In genomic region chr10:17428616-17429097, GRCh38 we compare ENCODE assay signal across 9 cellular contexts. TPM values are rescaled to one million over a fixed set of nuclear protein-coding genes. Genes with fewer than 3 reads are reported as not detected.
DNase-seq lines count a peak whose midpoint lies in the region; ATAC-seq and TF ChIP-seq lines count a peak whose summit lies in the region.
"Had no signal": no experiment of that assay in that cellular context is flagged by ENCODE, and none has a peak within 500 bp of the region (broad histone marks: within the 10 kb centered on the region; RNA-seq: fewer than 3 reads in every experiment).

No MANE protein-coding gene starts in this region.

- no peaks in the 10 kb centered on the region for H3K36me3 Mint-ChIP-seq in endodermal cell (ENCODE audit: low read depth)

- H3K27me3 ChIP-seq in endodermal cell (ENCODE audit: control insufficient read depth, insufficient read depth, low read length, poor library complexity, severe bottlenecking) (no peaks in the 10 kb centered on the region), PC-9 (ENCODE audit: insufficient read depth, low read depth) (no peaks in the 10 kb centered on the region)

- H3K4me3 ChIP-seq in endodermal cell (ENCODE audit: low read length) (no peak overlapping the region), PC-9 (no peak overlapping the region)

- no peaks in the 10 kb centered on the region for H3K4me1 ChIP-seq in endodermal cell (ENCODE audit: control insufficient read depth, insufficient read depth, low read length)
- H3K4me1 ChIP-seq in PC-9 (replicated peaks; ENCODE audit: insufficient read depth): no peaks in the 10 kb centered on the region

- H3K27me3 Mint-ChIP-seq in endodermal cell (ENCODE audit: insufficient read depth): peaks cover 10% of the 10 kb centered on the region

- H3K4me1 Mint-ChIP-seq in endodermal cell: peaks cover 29% of the 10 kb centered on the region

- H3F3A ChIP-seq in PC-9 (ENCODE audit: insufficient read depth, low read depth): no peaks in the 10 kb centered on the region

- TF ChIP-seq CTCF in endodermal cell (conservative IDR thresholded peaks at IDR 0.05): no peak
- TF ChIP-seq CTCF in PC-9 (conservative IDR thresholded peaks at IDR 0.05): no peak

- H3K9me3 Mint-ChIP-seq in endodermal cell: no peaks in the 10 kb centered on the region

- H3K4me2 ChIP-seq in PC-9: no peak overlapping the region

- H2AFZ ChIP-seq in PC-9: no peak overlapping the region

- ATAC-seq in GM19043 (IDR thresholded peaks at IDR 0.05; ENCODE audit: low read depth, unreplicated experiment): peak; percentile 43

- H3K36me3 ChIP-seq in endodermal cell (ENCODE audit: control insufficient read depth, insufficient read depth, low read length): no peaks in the 10 kb centered on the region
- no peaks in the 10 kb centered on the region for H3K36me3 ChIP-seq in PC-9 (ENCODE audit: low read depth)
- H3K36me3 ChIP-seq: neutrophil had no signal

- H3K9me3 ChIP-seq in endodermal cell (ENCODE audit: control insufficient read depth, low read length): no peaks in the 10 kb centered on the region
- H3K9me3 ChIP-seq in PC-9 (ENCODE audit: insufficient read depth, low read depth): no peaks in the 10 kb centered on the region
- H3K9me3 ChIP-seq: neutrophil had no signal

- intact Hi-C loops in PC-9 (cut with micrococcal nuclease; ENCODE audit: unreplicated experiment): no loop called here

- CTCF ChIA-PET in PC-9 (lab: Charles Lee): no interaction called here

- no TSS peak for BruUV-seq in PC-9 (replicated peaks; lab: Mats Ljungman, UMichigan)

- H3K9ac ChIP-seq in endodermal cell (ENCODE audit: extremely low read depth, low read length, poor library complexity, severe bottlenecking): no peak overlapping the region

- 89 to 93% methylated on average over 8 to 11 of the region's 12 CpGs for WGBS in endodermal cell (ENCODE audit: insufficient coverage in 1 of 2, insufficient read length in 1 of 2), 2 experiments

- DNase-seq in NOMO-1 treated with DMSO at 0.1 percent for 48 hours (lab: John Stamatoyannopoulos, UW; ENCODE audit: unreplicated experiment) (peak; percentile 50), endodermal cell (no peak), PC-9 (no peak), NCI-H1417 (lab: John Stamatoyannopoulos, UW) (no peak), NCI-H1930 (lab: John Stamatoyannopoulos, UW) (no peak)
- peak; percentile 26 for DNase-seq in activated T-helper 9 cell treated with anti-CD3 and anti-CD28 coated beads, Interleukin-2, amount 50 U/mL, for 16 hours (ENCODE audit: low read depth)
- peak; percentile 22 to 41 for DNase-seq in stimulated activated CD4-positive, alpha-beta T cell treated with anti-CD3 and anti-CD28 coated beads, Interleukin-4, amount 100 ng/mL, for 48 hours (ENCODE audit: low read depth in 2 of 2)

- no peak overlapping the region for H3K27ac Mint-ChIP-seq in endodermal cell

- no peak overlapping the region for H3K4me3 Mint-ChIP-seq in endodermal cell

- H4K20me1 ChIP-seq in PC-9 (ENCODE audit: insufficient read depth): no peaks in the 10 kb centered on the region

- H3K27ac ChIP-seq in endodermal cell (ENCODE audit: low read depth, low read length) (no peak overlapping the region), PC-9 (no peak overlapping the region)
- H3K27ac ChIP-seq: neutrophil had no signal

- H3K9me2 ChIP-seq in PC-9 (ENCODE audit: insufficient read depth): no peaks in the 10 kb centered on the region

- POLR2A ChIA-PET in PC-9 (lab: Charles Lee; ENCODE audit: unreplicated experiment): interaction anchor here (0.6 kb wide), 1 partner anchor 20 kb away, joined by 3 read pairs; no protein-coding TSS in a partner anchor

- H3K79me2 ChIP-seq in PC-9 (ENCODE audit: low read depth): no peaks in the 10 kb centered on the region

RNA-seq across cellular contexts. Expression of gene ST8SIA6, which starts 25.7 kb away (rescaled TPM):
- total RNA-seq in endodermal cell (1 to 10 TPM in 1 of 2 donors, under 1 TPM in 1; 0.33 to 1.1 TPM), PC-9 (2021) (0.60 and 2.1 TPM in 2 replicates)
- polyA plus RNA-seq in endodermal cell (2013, experiment 1 of 2): 0.53 TPM
- polyA plus RNA-seq in endodermal cell (2013, experiment 2 of 2): 0.79 TPM

Comparison
In these comparisons a context has a peak if more than half of its experiments do, and no peak if none do; other contexts are left out.
1. DNase-seq: peak in NOMO-1 treated with DMSO at 0.1 percent for 48 hours (single experiment), activated T-helper 9 cell treated with anti-CD3 and anti-CD28 coated beads, Interleukin-2, amount 50 U/mL, for 16 hours (single experiment) and stimulated activated CD4-positive, alpha-beta T cell treated with anti-CD3 and anti-CD28 coated beads, Interleukin-4, amount 100 ng/mL, for 48 hours (2 of 2); none in endodermal cell (single experiment), PC-9 (0 of 2), NCI-H1417 (0 of 3) and NCI-H1930 (0 of 2).